In the genomic region with DNA sequence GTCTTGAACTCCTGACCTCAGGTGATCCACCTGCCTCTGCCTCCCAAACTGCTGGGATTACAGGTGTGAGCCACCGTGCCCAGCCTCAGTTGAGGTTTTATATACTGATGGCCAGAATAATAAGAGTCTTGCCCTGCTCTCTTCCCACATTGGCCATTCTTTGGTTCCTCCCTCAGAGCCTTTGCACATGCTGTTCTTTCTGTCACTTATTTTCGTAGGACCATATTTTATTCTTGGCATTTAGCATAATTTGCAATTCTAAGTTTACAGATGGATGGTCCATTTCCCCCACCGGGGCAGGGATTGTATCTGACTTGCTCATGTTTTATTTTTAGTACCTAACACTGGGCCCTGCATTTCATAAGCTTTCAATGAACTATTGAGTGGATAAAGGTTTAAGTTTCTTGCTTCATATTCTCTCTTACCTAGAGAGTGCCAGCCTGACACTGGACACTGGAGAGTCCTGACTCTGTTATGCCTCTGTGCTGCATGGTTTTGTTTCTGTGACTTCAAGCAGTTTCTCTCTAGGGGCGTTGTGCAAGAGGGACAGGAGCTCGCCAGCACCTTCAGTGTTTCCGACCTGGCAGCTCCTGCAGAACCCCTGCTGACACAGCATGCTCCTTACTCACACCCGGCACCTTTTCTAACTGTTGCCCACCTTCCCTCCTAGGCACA, we compare ENCODE assay signal across 1 cellular context.
TF ChIP-seq lines count a peak whose summit lies in the region.

No MANE protein-coding gene starts in this region.

TF ChIP-seq in GM23338, 12 proteins besides CTCF, POLR2A, EP300 and RAD21:
- TF ChIP-seq CREB1 (CRISPR knock-in tag; IDR thresholded peaks at IDR 0.05; ENCODE audit: low read depth) = no peak
- TF ChIP-seq POLR2AphosphoS5 (IDR thresholded peaks at IDR 0.05; ENCODE audit: low read depth) = no peak
- TF ChIP-seq, protein P1, sequence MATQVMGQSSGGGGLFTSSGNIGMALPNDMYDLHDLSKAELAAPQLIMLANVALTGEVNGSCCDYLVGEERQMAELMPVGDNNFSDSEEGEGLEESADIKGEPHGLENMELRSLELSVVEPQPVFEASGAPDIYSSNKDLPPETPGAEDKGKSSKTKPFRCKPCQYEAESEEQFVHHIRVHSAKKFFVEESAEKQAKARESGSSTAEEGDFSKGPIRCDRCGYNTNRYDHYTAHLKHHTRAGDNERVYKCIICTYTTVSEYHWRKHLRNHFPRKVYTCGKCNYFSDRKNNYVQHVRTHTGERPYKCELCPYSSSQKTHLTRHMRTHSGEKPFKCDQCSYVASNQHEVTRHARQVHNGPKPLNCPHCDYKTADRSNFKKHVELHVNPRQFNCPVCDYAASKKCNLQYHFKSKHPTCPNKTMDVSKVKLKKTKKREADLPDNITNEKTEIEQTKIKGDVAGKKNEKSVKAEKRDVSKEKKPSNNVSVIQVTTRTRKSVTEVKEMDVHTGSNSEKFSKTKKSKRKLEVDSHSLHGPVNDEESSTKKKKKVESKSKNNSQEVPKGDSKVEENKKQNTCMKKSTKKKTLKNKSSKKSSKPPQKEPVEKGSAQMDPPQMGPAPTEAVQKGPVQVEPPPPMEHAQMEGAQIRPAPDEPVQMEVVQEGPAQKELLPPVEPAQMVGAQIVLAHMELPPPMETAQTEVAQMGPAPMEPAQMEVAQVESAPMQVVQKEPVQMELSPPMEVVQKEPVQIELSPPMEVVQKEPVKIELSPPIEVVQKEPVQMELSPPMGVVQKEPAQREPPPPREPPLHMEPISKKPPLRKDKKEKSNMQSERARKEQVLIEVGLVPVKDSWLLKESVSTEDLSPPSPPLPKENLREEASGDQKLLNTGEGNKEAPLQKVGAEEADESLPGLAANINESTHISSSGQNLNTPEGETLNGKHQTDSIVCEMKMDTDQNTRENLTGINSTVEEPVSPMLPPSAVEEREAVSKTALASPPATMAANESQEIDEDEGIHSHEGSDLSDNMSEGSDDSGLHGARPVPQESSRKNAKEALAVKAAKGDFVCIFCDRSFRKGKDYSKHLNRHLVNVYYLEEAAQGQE (IDR thresholded peaks at IDR 0.05; ENCODE audit: unreplicated experiment) = no peak
- TF ChIP-seq ZNF331 (CRISPR knock-in tag; IDR thresholded peaks at IDR 0.05; ENCODE audit: low read depth) = no peak
- TF ChIP-seq, protein P2, sequence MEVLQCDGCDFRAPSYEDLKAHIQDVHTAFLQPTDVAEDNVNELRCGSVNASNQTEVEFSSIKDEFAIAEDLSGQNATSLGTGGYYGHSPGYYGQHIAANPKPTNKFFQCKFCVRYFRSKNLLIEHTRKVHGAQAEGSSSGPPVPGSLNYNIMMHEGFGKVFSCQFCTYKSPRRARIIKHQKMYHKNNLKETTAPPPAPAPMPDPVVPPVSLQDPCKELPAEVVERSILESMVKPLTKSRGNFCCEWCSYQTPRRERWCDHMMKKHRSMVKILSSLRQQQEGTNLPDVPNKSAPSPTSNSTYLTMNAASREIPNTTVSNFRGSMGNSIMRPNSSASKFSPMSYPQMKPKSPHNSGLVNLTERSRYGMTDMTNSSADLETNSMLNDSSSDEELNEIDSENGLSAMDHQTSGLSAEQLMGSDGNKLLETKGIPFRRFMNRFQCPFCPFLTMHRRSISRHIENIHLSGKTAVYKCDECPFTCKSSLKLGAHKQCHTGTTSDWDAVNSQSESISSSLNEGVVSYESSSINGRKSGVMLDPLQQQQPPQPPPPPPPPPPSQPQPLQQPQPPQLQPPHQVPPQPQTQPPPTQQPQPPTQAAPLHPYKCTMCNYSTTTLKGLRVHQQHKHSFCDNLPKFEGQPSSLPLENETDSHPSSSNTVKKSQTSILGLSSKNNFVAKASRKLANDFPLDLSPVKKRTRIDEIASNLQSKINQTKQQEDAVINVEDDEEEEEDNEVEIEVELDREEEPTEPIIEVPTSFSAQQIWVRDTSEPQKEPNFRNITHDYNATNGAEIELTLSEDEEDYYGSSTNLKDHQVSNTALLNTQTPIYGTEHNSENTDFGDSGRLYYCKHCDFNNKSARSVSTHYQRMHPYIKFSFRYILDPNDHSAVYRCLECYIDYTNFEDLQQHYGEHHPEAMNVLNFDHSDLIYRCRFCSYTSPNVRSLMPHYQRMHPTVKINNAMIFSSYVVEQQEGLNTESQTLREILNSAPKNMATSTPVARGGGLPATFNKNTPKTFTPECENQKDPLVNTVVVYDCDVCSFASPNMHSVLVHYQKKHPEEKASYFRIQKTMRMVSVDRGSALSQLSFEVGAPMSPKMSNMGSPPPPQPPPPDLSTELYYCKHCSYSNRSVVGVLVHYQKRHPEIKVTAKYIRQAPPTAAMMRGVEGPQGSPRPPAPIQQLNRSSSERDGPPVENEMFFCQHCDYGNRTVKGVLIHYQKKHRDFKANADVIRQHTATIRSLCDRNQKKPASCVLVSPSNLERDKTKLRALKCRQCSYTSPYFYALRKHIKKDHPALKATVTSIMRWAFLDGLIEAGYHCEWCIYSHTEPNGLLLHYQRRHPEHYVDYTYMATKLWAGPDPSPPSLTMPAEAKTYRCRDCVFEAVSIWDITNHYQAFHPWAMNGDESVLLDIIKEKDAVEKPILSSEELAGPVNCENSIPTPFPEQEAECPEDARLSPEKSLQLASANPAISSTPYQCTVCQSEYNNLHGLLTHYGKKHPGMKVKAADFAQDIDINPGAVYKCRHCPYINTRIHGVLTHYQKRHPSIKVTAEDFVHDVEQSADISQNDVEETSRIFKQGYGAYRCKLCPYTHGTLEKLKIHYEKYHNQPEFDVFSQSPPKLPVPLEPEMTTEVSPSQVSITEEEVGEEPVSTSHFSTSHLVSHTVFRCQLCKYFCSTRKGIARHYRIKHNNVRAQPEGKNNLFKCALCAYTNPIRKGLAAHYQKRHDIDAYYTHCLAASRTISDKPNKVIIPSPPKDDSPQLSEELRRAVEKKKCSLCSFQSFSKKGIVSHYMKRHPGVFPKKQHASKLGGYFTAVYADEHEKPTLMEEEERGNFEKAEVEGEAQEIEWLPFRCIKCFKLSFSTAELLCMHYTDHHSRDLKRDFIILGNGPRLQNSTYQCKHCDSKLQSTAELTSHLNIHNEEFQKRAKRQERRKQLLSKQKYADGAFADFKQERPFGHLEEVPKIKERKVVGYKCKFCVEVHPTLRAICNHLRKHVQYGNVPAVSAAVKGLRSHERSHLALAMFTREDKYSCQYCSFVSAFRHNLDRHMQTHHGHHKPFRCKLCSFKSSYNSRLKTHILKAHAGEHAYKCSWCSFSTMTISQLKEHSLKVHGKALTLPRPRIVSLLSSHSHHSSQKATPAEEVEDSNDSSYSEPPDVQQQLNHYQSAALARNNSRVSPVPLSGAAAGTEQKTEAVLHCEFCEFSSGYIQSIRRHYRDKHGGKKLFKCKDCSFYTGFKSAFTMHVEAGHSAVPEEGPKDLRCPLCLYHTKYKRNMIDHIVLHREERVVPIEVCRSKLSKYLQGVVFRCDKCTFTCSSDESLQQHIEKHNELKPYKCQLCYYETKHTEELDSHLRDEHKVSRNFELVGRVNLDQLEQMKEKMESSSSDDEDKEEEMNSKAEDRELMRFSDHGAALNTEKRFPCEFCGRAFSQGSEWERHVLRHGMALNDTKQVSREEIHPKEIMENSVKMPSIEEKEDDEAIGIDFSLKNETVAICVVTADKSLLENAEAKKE (CRISPR knock-in tag; IDR thresholded peaks at IDR 0.05) = no peak
- no peak for TF ChIP-seq EZH2phosphoT487 (IDR thresholded peaks at IDR 0.05; ENCODE audit: unreplicated experiment)
- no peak for TF ChIP-seq ZNF114 (CRISPR knock-in tag; IDR thresholded peaks at IDR 0.05)
- TF ChIP-seq STAT1 (IDR thresholded peaks at IDR 0.05; ENCODE audit: unreplicated experiment) = no peak
- TF ChIP-seq EZH2 (IDR thresholded peaks at IDR 0.05; ENCODE audit: low read depth, unreplicated experiment) = no peak
